In the genomic region with DNA sequence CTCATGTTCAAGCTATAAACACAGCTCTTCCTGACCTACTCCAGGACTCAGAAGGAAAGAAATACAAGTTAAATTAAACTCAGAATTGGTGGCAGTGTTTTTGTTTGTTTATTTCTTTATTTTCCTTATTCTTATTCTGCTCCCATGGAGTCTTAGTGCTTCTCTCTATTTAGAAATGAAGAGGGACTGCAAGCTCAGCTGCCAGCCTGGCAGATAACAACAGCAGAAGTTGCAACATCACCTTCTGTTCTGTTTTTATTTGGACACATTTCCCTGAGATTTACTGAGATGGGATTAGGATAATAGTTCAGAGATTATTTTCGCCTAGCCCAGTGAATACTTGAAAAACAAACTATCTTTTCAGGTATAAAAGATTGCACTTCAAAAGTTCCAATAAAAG, we compare ENCODE assay signal across 1 cellular context.
TF ChIP-seq lines count a peak whose summit lies in the region.

No MANE protein-coding gene starts in this region.

TF ChIP-seq in GM23338, 12 proteins besides CTCF, POLR2A, EP300 and RAD21 (continued from another document):
- no peak for TF ChIP-seq POLR2AphosphoS5 (IDR thresholded peaks at IDR 0.05; ENCODE audit: low read depth)
TF ChIP-seq in GM23338: peak in this region for 0.
